ENCODE assay signal across 17 cellular contexts in genomic region chr20:21147593-21147992, GRCh38.
A peak's percentile ranks its signal among the peaks of the same experiment; 100 is the strongest.
DNase-seq lines count a peak whose midpoint lies in the region; ATAC-seq, FAIRE-seq and TF ChIP-seq lines count a peak whose summit lies in the region.
"Had no signal": no experiment of that assay in that cellular context is flagged by ENCODE, and none has a peak within 500 bp of the region (broad histone marks: within the 10 kb centered on the region; RNA-seq: fewer than 3 reads in every experiment).

No MANE protein-coding gene starts in this region.

- no peaks in the 10 kb centered on the region for H3K27me3 Mint-ChIP-seq in stimulated activated naive CD8-positive, alpha-beta T cell treated with anti-CD3 and anti-CD28 coated beads, Interleukin-15, amount 100 ng/mL, for 72 hours
- H3K27me3 Mint-ChIP-seq: activated CD4-positive, alpha-beta T cell treated with anti-CD3 and anti-CD28 coated beads for 36 hours; activated CD8-positive, alpha-beta memory T cell treated with anti-CD3 and anti-CD28 coated beads, Interleukin-2, amount 10 ng/mL, durations not matched to agents 7 days and 5 days had no signal

- DNase-seq in GM03348 (ENCODE audit: low spot score) (peak; percentile 19), MV-4-11 (lab: John Stamatoyannopoulos, UW) (peak; percentile 44), cardiac fibroblast (ENCODE audit: low read depth in 2 of 2) (peak; percentile 16 to 50), putamen (ENCODE audit: low spot score) (peak; percentile 58), HTR-8/SVneo (ENCODE audit: insufficient read length, low spot score) (no peak)
- no peak for DNase-seq in stimulated activated naive CD8-positive, alpha-beta T cell treated with anti-CD3 and anti-CD28 coated beads, Interleukin-15, amount 100 ng/mL, for 72 hours
- DNase-seq: activated CD4-positive, alpha-beta T cell treated with anti-CD3 and anti-CD28 coated beads for 36 hours; activated CD8-positive, alpha-beta memory T cell treated with anti-CD3 and anti-CD28 coated beads, Interleukin-2, amount 10 ng/mL, durations not matched to agents 7 days and 5 days; activated effector memory CD4-positive, alpha-beta T cell treated with Interleukin-2 at 50 U/mL for 16 hours; BE2C; NCI-H2029; NCI-H510A had no signal

- H3K9me3 Mint-ChIP-seq in stimulated activated naive CD8-positive, alpha-beta T cell treated with anti-CD3 and anti-CD28 coated beads, Interleukin-15, amount 100 ng/mL, for 72 hours, result no peaks in the 10 kb centered on the region

- H3K27ac Mint-ChIP-seq in stimulated activated naive CD8-positive, alpha-beta T cell treated with anti-CD3 and anti-CD28 coated beads, Interleukin-15, amount 100 ng/mL, for 72 hours, result no peak overlapping the region
- H3K27ac Mint-ChIP-seq: activated CD4-positive, alpha-beta T cell treated with anti-CD3 and anti-CD28 coated beads for 36 hours; activated CD8-positive, alpha-beta memory T cell treated with anti-CD3 and anti-CD28 coated beads, Interleukin-2, amount 10 ng/mL, durations not matched to agents 7 days and 5 days had no signal

- no peak overlapping the region for H3K4me3 Mint-ChIP-seq in stimulated activated naive CD8-positive, alpha-beta T cell treated with anti-CD3 and anti-CD28 coated beads, Interleukin-15, amount 100 ng/mL, for 72 hours
- H3K4me3 Mint-ChIP-seq: activated CD4-positive, alpha-beta T cell treated with anti-CD3 and anti-CD28 coated beads for 36 hours; activated CD8-positive, alpha-beta memory T cell treated with anti-CD3 and anti-CD28 coated beads, Interleukin-2, amount 10 ng/mL, durations not matched to agents 7 days and 5 days had no signal

- TF ChIP-seq CTCF in cardiac fibroblast (IDR thresholded peaks at IDR 0.05; ENCODE audit: low read depth, low read length), result no peak

- no peak for FAIRE-seq in HTR-8/SVneo (lab: Jason Lieb, UNC)

- no peak overlapping the region for H3K4me3 ChIP-seq in cardiac fibroblast (replicated peaks in 1 of 2; ENCODE audit: low read depth in 2 of 2, low read length in 2 of 2)
- H3K4me3 ChIP-seq: SK-N-MC, smooth muscle cell, thoracic aorta had no signal

- no peak for ATAC-seq in GM18873 (IDR thresholded peaks at IDR 0.05; ENCODE audit: low FRiP score, unreplicated experiment)
- ATAC-seq in HG02938 (IDR thresholded peaks at IDR 0.05; ENCODE audit: unreplicated experiment), result no peak
- no peak for ATAC-seq in stimulated activated naive CD8-positive, alpha-beta T cell treated with anti-CD3 and anti-CD28 coated beads, Interleukin-15, amount 100 ng/mL, for 72 hours
- ATAC-seq: activated CD4-positive, alpha-beta T cell treated with anti-CD3 and anti-CD28 coated beads for 36 hours; activated CD8-positive, alpha-beta memory T cell treated with anti-CD3 and anti-CD28 coated beads, Interleukin-2, amount 10 ng/mL, durations not matched to agents 7 days and 5 days had no signal

- H3K4me1 Mint-ChIP-seq in stimulated activated naive CD8-positive, alpha-beta T cell treated with anti-CD3 and anti-CD28 coated beads, Interleukin-15, amount 100 ng/mL, for 72 hours, result no peaks in the 10 kb centered on the region
- H3K4me1 Mint-ChIP-seq: activated CD4-positive, alpha-beta T cell treated with anti-CD3 and anti-CD28 coated beads for 36 hours had no signal

Comparison
In these comparisons a context has a peak if more than half of its experiments do, and no peak if none do; other contexts are left out.
1. DNase-seq: peak in GM03348 (single experiment), MV-4-11 (single experiment), cardiac fibroblast (2 of 2) and putamen (single experiment); none in HTR-8/SVneo (single experiment) and stimulated activated naive CD8-positive, alpha-beta T cell treated with anti-CD3 and anti-CD28 coated beads, Interleukin-15, amount 100 ng/mL, for 72 hours (0 of 2).